Comparison of ENCODE assay signal across 1 cellular context in genomic region chr9:98457696-98458370, GRCh38.
TF ChIP-seq lines count a peak whose summit lies in the region.

No MANE protein-coding gene starts in this region.

TF ChIP-seq in SK-N-SH, 30 proteins besides CTCF, POLR2A, EP300 and RAD21 (continued from another document):
- TF ChIP-seq ZBTB33 (IDR thresholded peaks at IDR 0.05; ENCODE audit: borderline replicate concordance, low read depth) (no peak), USF2 (IDR thresholded peaks at IDR 0.05; ENCODE audit: borderline replicate concordance, low read depth, low read length) (no peak), NFIC (IDR thresholded peaks at IDR 0.05; ENCODE audit: borderline replicate concordance) (no peak), RCOR1 (IDR thresholded peaks at IDR 0.05; ENCODE audit: low read length) (no peak), EZH2phosphoT487 (IDR thresholded peaks at IDR 0.05; ENCODE audit: borderline replicate concordance, low read depth) (no peak), MXI1 (IDR thresholded peaks at IDR 0.05; ENCODE audit: low read depth, low read length) (no peak), TAF1 (IDR thresholded peaks at IDR 0.05; ENCODE audit: borderline replicate concordance, low read depth, low read length) (no peak), FOXM1 (IDR thresholded peaks at IDR 0.05; ENCODE audit: low read depth) (no peak), USF1 (IDR thresholded peaks at IDR 0.05; ENCODE audit: borderline replicate concordance, low read depth) (no peak), NRF1 (IDR thresholded peaks at IDR 0.05; ENCODE audit: low read depth, low read length) (no peak), PBX3 (IDR thresholded peaks at IDR 0.05) (no peak), GABPA (IDR thresholded peaks at IDR 0.05; ENCODE audit: low read depth) (no peak)
TF ChIP-seq in SK-N-SH: peak in this region for 0.
